In genomic region chr1:147167361-147167760, GRCh38 we compare ENCODE assay signal across 9 cellular contexts. TPM values are rescaled to one million over a fixed set of nuclear protein-coding genes. Genes with fewer than 3 reads are reported as not detected.
DNase-seq lines count a peak whose midpoint lies in the region; ATAC-seq and TF ChIP-seq lines count a peak whose summit lies in the region.
"Had no signal": no experiment of that assay in that cellular context is flagged by ENCODE, and none has a peak within 500 bp of the region (broad histone marks: within the 10 kb centered on the region; RNA-seq: fewer than 3 reads in every experiment).

No MANE protein-coding gene starts in this region.

- H3K9ac ChIP-seq in GM23248: peak overlapping the region; percentile 58
- H3K9ac ChIP-seq in skeletal muscle satellite cell (ENCODE audit: low read depth, low read length): peak overlapping the region; percentile 58
- no peak overlapping the region for H3K9ac ChIP-seq in MM.1S (ENCODE audit: low read length)

- H3K4me2 ChIP-seq in GM23248 (ENCODE audit: unreplicated experiment): peak overlapping the region; percentile 85
- H3K4me2 ChIP-seq in skeletal muscle satellite cell (ENCODE audit: low read length): peak overlapping the region; percentile 58
- no peak overlapping the region for H3K4me2 ChIP-seq in MM.1S (ENCODE audit: low read depth, low read length)

- peaks cover 59% of the 10 kb centered on the region for H3F3A ChIP-seq in GM23248 (ENCODE audit: insufficient read depth)
- 0 out of 2 replicates have a peak, but pooled peaks cover 7% of the 10 kb centered on the region for H3F3A ChIP-seq in MM.1S (ENCODE audit: insufficient read depth, low read length)

- ATAC-seq in RWPE2 (ENCODE audit: low read depth) (peak; percentile 81), GM18858 (IDR thresholded peaks at IDR 0.05; ENCODE audit: unreplicated experiment) (no peak)

- H3K4me1 ChIP-seq in GM23248 (ENCODE audit: insufficient read depth): peaks cover 48% of the 10 kb centered on the region
- H3K4me1 ChIP-seq in RWPE2 (ENCODE audit: insufficient read depth, poor library complexity, severe bottlenecking): peaks cover 49% of the 10 kb centered on the region
- peaks cover 3 to 56% (median 29%) of the 10 kb centered on the region in 3 donors for H3K4me1 ChIP-seq in esophagus squamous epithelium
- peaks cover 48% of the 10 kb centered on the region for H3K4me1 ChIP-seq in skeletal muscle satellite cell (ENCODE audit: control insufficient read depth, insufficient read depth, low read length)
- H3K4me1 ChIP-seq in MM.1S (ENCODE audit: low read length): peaks cover 11% of the 10 kb centered on the region

- TF ChIP-seq CTCF in RWPE2 (IDR thresholded peaks at IDR 0.05; ENCODE audit: poor library complexity, severe bottlenecking) (no peak), esophagus squamous epithelium (IDR thresholded peaks at IDR 0.05) (no peak), MM.1S (IDR thresholded peaks at IDR 0.05; ENCODE audit: low read length) (no peak)

- H3K9me2 ChIP-seq in GM23248 (ENCODE audit: insufficient read depth): no peaks in the 10 kb centered on the region
- H3K9me2 ChIP-seq in MM.1S (replicated peaks; ENCODE audit: insufficient read depth, low read length): no peaks in the 10 kb centered on the region

- peak; percentile 96 for DNase-seq in GM23248
- DNase-seq in RWPE2 (ENCODE audit: low spot score): no peak
- no peak for DNase-seq in esophagus squamous epithelium (lab: John Stamatoyannopoulos, UW)
- DNase-seq in NCI-H345 (lab: John Stamatoyannopoulos, UW): no peak
- DNase-seq in NCI-H2196 (lab: John Stamatoyannopoulos, UW; ENCODE audit: unreplicated experiment): no peak
- DNase-seq in MM.1S: no peak
- DNase-seq: activated CD4-positive, alpha-beta T cell treated with anti-CD3 and anti-CD28 coated beads, Interleukin-2, amount 50 U/mL, for 1 hour had no signal

- 0 out of 2 replicates have a peak overlapping the region, but pooled peaks have one; percentile 1 for H2AFZ ChIP-seq in GM23248
- H2AFZ ChIP-seq in MM.1S (ENCODE audit: low read length): no peak overlapping the region

- H3K9me3 ChIP-seq in GM23248 (ENCODE audit: low read depth) (no peaks in the 10 kb centered on the region), RWPE2 (ENCODE audit: severe bottlenecking) (no peaks in the 10 kb centered on the region), esophagus squamous epithelium (no peaks in the 10 kb centered on the region), skeletal muscle satellite cell (replicated peaks; ENCODE audit: low read length) (no peaks in the 10 kb centered on the region), MM.1S (replicated peaks; ENCODE audit: insufficient read depth, low read length) (no peaks in the 10 kb centered on the region)

- H3K79me2 ChIP-seq in GM23248 (ENCODE audit: insufficient read depth) (peaks cover 89% of the 10 kb centered on the region), MM.1S (ENCODE audit: low read length) (peaks cover 34% of the 10 kb centered on the region)

- H3K27me3 ChIP-seq in GM23248 (replicated peaks; ENCODE audit: insufficient read depth) (no peaks in the 10 kb centered on the region), RWPE2 (ENCODE audit: insufficient read depth, poor library complexity, severe bottlenecking) (no peaks in the 10 kb centered on the region), esophagus squamous epithelium (no peaks in the 10 kb centered on the region), skeletal muscle satellite cell (ENCODE audit: control insufficient read depth, insufficient read depth, low read length) (no peaks in the 10 kb centered on the region), MM.1S (replicated peaks; ENCODE audit: insufficient read depth, low read length) (no peaks in the 10 kb centered on the region)

- 0% methylated on average over 1 of the region's 1 CpG for WGBS in GM23248 (ENCODE audit: low coverage in 1 of 2, low lambda C conversion rate in 2 of 2, missing lambda C conversion rate in 2 of 2), 2 experiments
- WGBS in esophagus squamous epithelium, 2 donors: 22 to 31% methylated on average over 1 of the region's 1 CpG

- H4K20me1 ChIP-seq in GM23248 (ENCODE audit: insufficient read depth): no peaks in the 10 kb centered on the region
- no peaks in the 10 kb centered on the region for H4K20me1 ChIP-seq in MM.1S (ENCODE audit: insufficient read depth, low read length)

- intact Hi-C loops in esophagus squamous epithelium (cut with DNase I): no loop called here

- no peak for TF ChIP-seq POLR2A in esophagus squamous epithelium (IDR thresholded peaks at IDR 0.05)

- peak overlapping the region; percentile 19; the same call in 1 of the 2 replicates for H3K4me3 ChIP-seq in GM23248
- no peak overlapping the region for H3K4me3 ChIP-seq in RWPE2 (ENCODE audit: severe bottlenecking)
- no peak overlapping the region for H3K4me3 ChIP-seq in esophagus squamous epithelium
- no peak overlapping the region for H3K4me3 ChIP-seq in skeletal muscle satellite cell (ENCODE audit: low read length)
- H3K4me3 ChIP-seq in MM.1S (ENCODE audit: low read length): no peak overlapping the region

- H3K27ac ChIP-seq in GM23248 (peak overlapping the region; percentile 90), RWPE2 (ENCODE audit: poor library complexity, severe bottlenecking) (peak overlapping the region; percentile 97), esophagus squamous epithelium (peak overlapping the region; percentile 52 to 69 (median 61)), MM.1S (ENCODE audit: low read length) (no peak overlapping the region)

- H3K36me3 ChIP-seq in GM23248 (ENCODE audit: low read depth) (0 out of 2 replicates have a peak, but pooled peaks cover 21% of the 10 kb centered on the region), RWPE2 (ENCODE audit: low read depth) (peaks cover 47% of the 10 kb centered on the region), esophagus squamous epithelium (peaks cover 0 to 42% (median 0%) of the 10 kb centered on the region in 3 donors), skeletal muscle satellite cell (ENCODE audit: insufficient read depth, low read length) (peaks cover 17% of the 10 kb centered on the region), MM.1S (replicated peaks; ENCODE audit: insufficient read depth, low read length) (no peaks in the 10 kb centered on the region)

- in situ Hi-C loops in GM23248 (cut with MboI): no loop called here

RNA-seq across cellular contexts. Expression of gene PRKAB2, which starts 4.9 kb away (rescaled TPM):
- 24.6 and 42.2 TPM in 2 replicates for total RNA-seq in GM23248 (2014; rRNA removed; shearing (Covaris generic))
- polyA plus RNA-seq in GM23248 (2016; fragmentation: Nextera tagmentation; extraction: Ambion mirVana): 18.0 and 18.2 TPM in 2 replicates
- 10 to 100 TPM in 1 of 4 donors, 1 to 10 TPM in 3; 2.4 to 14.7 (median 8.1) TPM for total RNA-seq in esophagus squamous epithelium
- 12.9 and 13.3 TPM in 2 replicates for total RNA-seq in skeletal muscle satellite cell (2012; rRNA removed)

RNA-seq across cellular contexts. Expression of gene FMO5, which starts 57.8 kb away (rescaled TPM):
- total RNA-seq in GM23248 (2014; rRNA removed; shearing (Covaris generic)): 1.8 and 4.9 TPM in 2 replicates
- 1.1 and 1.2 TPM in 2 replicates for polyA plus RNA-seq in GM23248 (2016; fragmentation: Nextera tagmentation; extraction: Ambion mirVana)
- 1 to 10 TPM in 2 of 4 donors, under 1 TPM in 2; 0.38 to 2.3 (median 0.77) TPM for total RNA-seq in esophagus squamous epithelium
- total RNA-seq in skeletal muscle satellite cell (2012; rRNA removed): 0.25 and 0.66 TPM in 2 replicates
